In the genomic region with DNA sequence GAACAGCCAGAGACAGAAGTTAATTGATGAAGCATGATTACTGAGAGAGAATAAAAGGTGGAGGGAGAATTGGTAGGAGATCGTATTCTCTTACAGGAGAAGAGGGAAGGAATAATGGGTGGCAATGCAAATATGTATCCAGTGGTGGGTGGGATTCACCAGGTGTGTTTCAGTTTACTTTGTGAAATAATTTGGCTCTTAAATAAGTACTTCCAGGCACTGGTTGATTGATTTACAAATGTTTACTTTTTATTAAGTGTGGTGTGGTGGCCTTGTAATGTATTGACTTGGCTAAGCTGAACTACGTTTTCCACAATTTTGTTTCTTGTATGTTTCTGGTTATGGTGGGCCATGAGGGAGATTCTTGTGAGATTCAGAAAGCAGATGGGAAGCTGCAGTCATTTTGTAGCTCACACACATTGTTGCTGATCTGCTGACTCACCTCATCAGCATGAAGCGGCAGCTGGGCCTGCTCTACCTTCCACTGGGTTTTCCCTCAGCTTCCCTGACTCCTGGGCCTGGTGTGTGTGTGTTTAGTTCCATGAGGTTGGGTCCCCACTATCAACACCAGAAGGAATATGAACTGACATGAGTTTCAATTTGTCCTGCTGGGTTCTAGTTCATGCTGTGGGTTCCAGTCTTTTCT, we compare ENCODE assay signal across 15 cellular contexts. TPM values are rescaled to one million over a fixed set of nuclear protein-coding genes. Genes with fewer than 3 reads are reported as not detected.
DNase-seq lines count a peak whose midpoint lies in the region; ATAC-seq and TF ChIP-seq lines count a peak whose summit lies in the region.
"Had no signal": no experiment of that assay in that cellular context is flagged by ENCODE, and none has a peak within 500 bp of the region (broad histone marks: within the 10 kb centered on the region; RNA-seq: fewer than 3 reads in every experiment).

No MANE protein-coding gene starts in this region.

- no peak overlapping the region for H2AFZ ChIP-seq in GM23338
- no peak overlapping the region for H2AFZ ChIP-seq in trophoblast cell (ENCODE audit: insufficient read depth, low read length, poor library complexity)

- no peak overlapping the region for H3K4ac ChIP-seq in trophoblast cell (ENCODE audit: low read depth, low read length)

- no peak overlapping the region for H3K23ac ChIP-seq in trophoblast cell (ENCODE audit: low read length)

- no peak overlapping the region; the same call in 2 of the 3 replicates for H3K4me3 Mint-ChIP-seq in GM23338
- H3K4me3 Mint-ChIP-seq in activated CD8-positive, alpha-beta T cell treated with anti-CD3 and anti-CD28 coated beads for 36 hours, result no peak overlapping the region
- H3K4me3 Mint-ChIP-seq: activated CD8-positive, alpha-beta T cell treated with anti-CD3 and anti-CD28 coated beads, Interleukin-2, amount 10 ng/mL, durations not matched to agents 7 days and 5 days; nephron progenitor cell; stimulated activated naive CD8-positive, alpha-beta T cell treated with anti-CD3 and anti-CD28 coated beads, Interleukin-15, Interleukin-2, amounts not matched to agents 100 ng/mL and 50 ng/mL, for 24 hours had no signal

- peaks cover 2% of the 10 kb centered on the region for H3K9me3 ChIP-seq in trophoblast cell (ENCODE audit: insufficient read depth, low read depth, low read length)

- H3F3A ChIP-seq in GM23338 (replicated peaks; ENCODE audit: low read depth), result 0 out of 2 replicates have a peak, but pooled peaks cover 6% of the 10 kb centered on the region

- no peak overlapping the region for H3K18ac ChIP-seq in trophoblast cell (ENCODE audit: low read length)

- H3K36me3 ChIP-seq in GM23338 (ENCODE audit: insufficient read depth) (0 out of 2 replicates have a peak, but pooled peaks cover 9% of the 10 kb centered on the region), trophoblast cell (ENCODE audit: control insufficient read depth in 1 of 2, insufficient read depth in 2 of 2, low read length in 2 of 2) (peaks cover 0 to 3% of the 10 kb centered on the region in 2 experiments)
- H3K36me3 ChIP-seq: heart left ventricle had no signal

- intact Hi-C loops in activated CD8-positive, alpha-beta T cell treated with anti-CD3 and anti-CD28 coated beads for 36 hours (cut with micrococcal nuclease), result no loop called here

- H3K9me2 ChIP-seq in GM23338 (ENCODE audit: insufficient read depth), result peaks cover 3% of the 10 kb centered on the region; the same call in 1 of the 2 replicates

- no peak overlapping the region for H4K12ac ChIP-seq in trophoblast cell (ENCODE audit: low read depth, low read length)

- no peak overlapping the region for H3K9ac ChIP-seq in trophoblast cell (ENCODE audit: low read length)

- H3K36me3 Mint-ChIP-seq in GM23338 (ENCODE audit: low read depth), result peaks cover 72% of the 10 kb centered on the region
- H3K36me3 Mint-ChIP-seq in activated CD8-positive, alpha-beta T cell treated with anti-CD3 and anti-CD28 coated beads for 36 hours (ENCODE audit: low read depth), result peaks cover 5% of the 10 kb centered on the region

- no peak overlapping the region for H3K27ac ChIP-seq in GM23338 (ENCODE audit: low read depth)
- no peak overlapping the region for H3K27ac ChIP-seq in trophoblast cell (ENCODE audit: low read depth, low read length)
- H3K27ac ChIP-seq in RWPE1, result no peak overlapping the region
- H3K27ac ChIP-seq: heart left ventricle had no signal

- CTCF ChIA-PET in RWPE1 (lab: Yijun Ruan, JAX), result no interaction called here
- CTCF ChIA-PET in activated CD8-positive, alpha-beta T cell treated with anti-CD3 and anti-CD28 coated beads for 36 hours (lab: Charles Lee), result interaction anchor here (0.9 to 6.1 kb wide), 5 partner anchors 12 to 371 kb away, joined by 4 to 46 read pairs (median 20); no protein-coding TSS in a partner anchor

- no peaks in the 10 kb centered on the region for H4K20me1 ChIP-seq in GM23338 (replicated peaks; ENCODE audit: insufficient read depth)

- TF ChIP-seq CTCF in GM23338 (conservative IDR thresholded peaks at IDR 0.05; ENCODE audit: low read depth in 2 of 2) (no peak), choroid plexus epithelial cell (conservative IDR thresholded peaks at IDR 0.05; ENCODE audit: low read depth, low read length) (no peak), RWPE1 (conservative IDR thresholded peaks at IDR 0.05; ENCODE audit: low read depth) (no peak)
- TF ChIP-seq CTCF in activated CD8-positive, alpha-beta T cell treated with anti-CD3 and anti-CD28 coated beads for 36 hours (IDR thresholded peaks at IDR 0.05), result no peak

- no peak overlapping the region for H3K14ac ChIP-seq in trophoblast cell (ENCODE audit: low read length)

- H3K4me2 ChIP-seq in GM23338, result no peak overlapping the region
- H3K4me2 ChIP-seq in trophoblast cell (ENCODE audit: low read length), result no peak overlapping the region

- peak overlapping the region; percentile 30 for H2BK12ac ChIP-seq in trophoblast cell (ENCODE audit: low read length)

- no peak overlapping the region for H3K4me3 ChIP-seq in GM23338
- no peak overlapping the region for H3K4me3 ChIP-seq in choroid plexus epithelial cell (ENCODE audit: low read depth, low read length)
- no peak overlapping the region for H3K4me3 ChIP-seq in trophoblast cell (ENCODE audit: low read depth, low read length)
- H3K4me3 ChIP-seq: heart left ventricle had no signal

- no peak for DNase-seq in GM23338 (ENCODE audit: low spot score)
- peak; percentile 64 to 88 for DNase-seq in NCI-H2081 (lab: John Stamatoyannopoulos, UW)
- peak; percentile 80 for DNase-seq in choroid plexus epithelial cell (ENCODE audit: low read depth)
- DNase-seq in trophoblast cell, result peak; percentile 54 to 77
- DNase-seq in RWPE1 (ENCODE audit: low spot score), result no peak
- no peak for DNase-seq in activated CD8-positive, alpha-beta T cell treated with anti-CD3 and anti-CD28 coated beads for 36 hours
- DNase-seq: activated CD8-positive, alpha-beta T cell treated with anti-CD3 and anti-CD28 coated beads, Interleukin-2, amount 10 ng/mL, durations not matched to agents 7 days and 5 days; H7; heart left ventricle; NCI-H1048; nephron progenitor cell; NK-92 treated with Interleukin-12 subunit alpha and Interleukin-12 subunit beta, amount 100 ng/mL, for 24 hours had no signal

- H3K79me2 ChIP-seq in GM23338 (replicated peaks; ENCODE audit: insufficient read depth), result peaks cover 6% of the 10 kb centered on the region
- H3K79me2 ChIP-seq in trophoblast cell (ENCODE audit: control insufficient read depth, insufficient read depth, low read length, poor library complexity), result peaks cover 3% of the 10 kb centered on the region

- peaks cover 8% of the 10 kb centered on the region for H3K4me1 Mint-ChIP-seq in GM23338
- peaks cover 5% of the 10 kb centered on the region for H3K4me1 Mint-ChIP-seq in activated CD8-positive, alpha-beta T cell treated with anti-CD3 and anti-CD28 coated beads for 36 hours (ENCODE audit: low read depth)

- no peak overlapping the region for H2AK5ac ChIP-seq in trophoblast cell (ENCODE audit: low read length)

- H3K4me1 ChIP-seq in GM23338 (ENCODE audit: insufficient read depth) (peaks cover 5% of the 10 kb centered on the region), trophoblast cell (ENCODE audit: control insufficient read depth in 1 of 2, insufficient read depth in 2 of 2, low read length in 2 of 2) (peaks cover 0 to 6% of the 10 kb centered on the region in 2 experiments)

- POLR2A ChIA-PET in RWPE1 (lab: Yijun Ruan, JAX; ENCODE audit: low non-redundant PET), result no interaction called here
- POLR2A ChIA-PET in activated CD8-positive, alpha-beta T cell treated with anti-CD3 and anti-CD28 coated beads for 36 hours (lab: Charles Lee), result interaction anchor here (0.7 kb wide), 1 partner anchor 295 kb away, joined by 4 read pairs; no protein-coding TSS in a partner anchor

- no peak overlapping the region for H4K91ac ChIP-seq in trophoblast cell (ENCODE audit: low read depth, low read length)

- H3K79me1 ChIP-seq in trophoblast cell (ENCODE audit: low read length), result peaks cover 4% of the 10 kb centered on the region

- ATAC-seq in GM23338 (no peak), HG02938 (IDR thresholded peaks at IDR 0.05; ENCODE audit: unreplicated experiment) (no peak)
- no peak for ATAC-seq in activated CD8-positive, alpha-beta T cell treated with anti-CD3 and anti-CD28 coated beads for 36 hours
- ATAC-seq: activated CD8-positive, alpha-beta T cell treated with anti-CD3 and anti-CD28 coated beads, Interleukin-2, amount 10 ng/mL, durations not matched to agents 7 days and 5 days; heart left ventricle; left lobe of liver had no signal

- H2BK120ac ChIP-seq in trophoblast cell (ENCODE audit: insufficient read depth, low read length, poor library complexity), result no peak overlapping the region

- WGBS in trophoblast cell (ENCODE audit: extremely low coverage, insufficient coverage, insufficient read length), result 100% methylated on average over 1 of the region's 3 CpGs

- H3K9me3 Mint-ChIP-seq in GM23338, result peaks cover 73% of the 10 kb centered on the region
- peaks cover 17% of the 10 kb centered on the region for H3K9me3 Mint-ChIP-seq in activated CD8-positive, alpha-beta T cell treated with anti-CD3 and anti-CD28 coated beads for 36 hours

- H3K27me3 Mint-ChIP-seq in GM23338 (ENCODE audit: insufficient read depth, low read depth, poor library complexity), result peaks cover 7% of the 10 kb centered on the region
- H3K27me3 Mint-ChIP-seq in activated CD8-positive, alpha-beta T cell treated with anti-CD3 and anti-CD28 coated beads for 36 hours, result peaks cover 4% of the 10 kb centered on the region

- no peaks in the 10 kb centered on the region for H3K27me3 ChIP-seq in GM23338 (ENCODE audit: insufficient read depth)
- no peaks in the 10 kb centered on the region for H3K27me3 ChIP-seq in trophoblast cell (ENCODE audit: insufficient read depth, low read length)

- H2BK5ac ChIP-seq in trophoblast cell (ENCODE audit: low read depth, low read length, poor library complexity), result no peak overlapping the region

- H3K27ac Mint-ChIP-seq in GM23338, result 0 out of 2 replicates have a peak overlapping the region, but pooled peaks have one; percentile 68
- H3K27ac Mint-ChIP-seq in activated CD8-positive, alpha-beta T cell treated with anti-CD3 and anti-CD28 coated beads for 36 hours, result no peak overlapping the region
- H3K27ac Mint-ChIP-seq: activated CD8-positive, alpha-beta T cell treated with anti-CD3 and anti-CD28 coated beads, Interleukin-2, amount 10 ng/mL, durations not matched to agents 7 days and 5 days; nephron progenitor cell; stimulated activated naive CD8-positive, alpha-beta T cell treated with anti-CD3 and anti-CD28 coated beads, Interleukin-15, Interleukin-2, amounts not matched to agents 100 ng/mL and 50 ng/mL, for 24 hours had no signal

- H4K8ac ChIP-seq in trophoblast cell (ENCODE audit: low read depth, low read length), result no peak overlapping the region

TF ChIP-seq in GM23338, 12 proteins besides CTCF, POLR2A, EP300 and RAD21 (continues in another document):
- no peak for TF ChIP-seq POLR2AphosphoS5 (IDR thresholded peaks at IDR 0.05; ENCODE audit: low read depth)

RNA-seq across cellular contexts. Expression of gene MYL12B, which starts 32.6 kb away (rescaled TPM):
- total RNA-seq in GM23338 (2014; rRNA removed; shearing (Covaris generic)), result 152 and 165 TPM in 2 replicates
- 282 and 330 TPM in 2 replicates for polyA plus RNA-seq in GM23338 (2016; fragmentation: Nextera tagmentation; extraction: Ambion mirVana)
- polyA plus RNA-seq in trophoblast cell (2013), result 559 and 577 TPM in 2 replicates
- total RNA-seq in activated CD8-positive, alpha-beta T cell treated with anti-CD3 and anti-CD28 coated beads for 36 hours, result 100 to 1,000 TPM; 243 to 264 TPM

RNA-seq across cellular contexts. Expression of gene MYL12A, which starts 47.0 kb away (rescaled TPM):
- total RNA-seq in GM23338 (2014; rRNA removed; shearing (Covaris generic)), result 206 and 244 TPM in 2 replicates
- 475 and 502 TPM in 2 replicates for polyA plus RNA-seq in GM23338 (2016; fragmentation: Nextera tagmentation; extraction: Ambion mirVana)
- polyA plus RNA-seq in trophoblast cell (2013), result 475 and 498 TPM in 2 replicates
- 100 to 1,000 TPM; 405 to 423 TPM for total RNA-seq in activated CD8-positive, alpha-beta T cell treated with anti-CD3 and anti-CD28 coated beads for 36 hours

Comparison
In these comparisons a context has a peak if more than half of its experiments do, and no peak if none do; other contexts are left out.
1. DNase-seq: peak in NCI-H2081 (2 of 2), choroid plexus epithelial cell (single experiment) and trophoblast cell (2 of 2); none in GM23338 (single experiment), RWPE1 (single experiment) and activated CD8-positive, alpha-beta T cell treated with anti-CD3 and anti-CD28 coated beads for 36 hours (single experiment).